ENCODE assay signal across 1 cellular context in genomic region chrX:50448565-50448964, GRCh38.
TF ChIP-seq lines count a peak whose summit lies in the region.

No MANE protein-coding gene starts in this region.

TF ChIP-seq in GM23338, 12 proteins besides CTCF, POLR2A, EP300 and RAD21 (continued from another document):
- no peak for TF ChIP-seq ZNF462 (CRISPR knock-in tag; IDR thresholded peaks at IDR 0.05)
- TF ChIP-seq EZH2phosphoT487 (IDR thresholded peaks at IDR 0.05; ENCODE audit: unreplicated experiment) = no peak
- no peak for TF ChIP-seq EZH2 (IDR thresholded peaks at IDR 0.05; ENCODE audit: low read depth, unreplicated experiment)
- no peak for TF ChIP-seq REST (IDR thresholded peaks at IDR 0.05; ENCODE audit: unreplicated experiment)
TF ChIP-seq in GM23338: peak in this region for 0.
